In the genomic region with DNA sequence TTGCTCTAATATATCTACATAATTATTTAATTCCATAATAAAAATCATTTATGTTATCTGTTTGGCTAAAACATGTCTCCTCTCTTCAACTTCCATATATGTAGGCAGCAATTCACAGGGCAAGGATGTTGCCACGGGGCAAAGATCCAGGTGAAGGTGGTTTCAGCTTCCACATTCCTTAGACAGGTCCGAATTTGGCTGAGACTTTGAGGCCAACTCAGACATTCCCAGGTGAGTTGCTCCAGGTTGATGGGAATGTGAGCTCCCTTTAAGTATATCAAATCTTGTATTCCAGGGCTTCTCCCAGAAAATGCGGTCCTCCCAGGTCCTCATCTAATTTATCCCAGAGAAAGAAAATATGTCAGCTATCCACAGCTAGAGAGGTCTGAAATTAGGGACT, we compare ENCODE assay signal across 16 cellular contexts. TPM values are rescaled to one million over a fixed set of nuclear protein-coding genes. Genes with fewer than 3 reads are reported as not detected.
DNase-seq lines count a peak whose midpoint lies in the region; ATAC-seq and TF ChIP-seq lines count a peak whose summit lies in the region.
"Had no signal": no experiment of that assay in that cellular context is flagged by ENCODE, and none has a peak within 500 bp of the region (broad histone marks: within the 10 kb centered on the region; RNA-seq: fewer than 3 reads in every experiment).

No MANE protein-coding gene starts in this region.

- no peaks in the 10 kb centered on the region for H3K4me1 ChIP-seq in RWPE2 (ENCODE audit: insufficient read depth, poor library complexity, severe bottlenecking)
- peaks cover 14% of the 10 kb centered on the region for H3K4me1 ChIP-seq in mammary epithelial cell (ENCODE audit: insufficient read depth, low read length)
- peaks cover 12% of the 10 kb centered on the region for H3K4me1 ChIP-seq in endodermal cell (ENCODE audit: control insufficient read depth, insufficient read depth, low read length)
- H3K4me1 ChIP-seq: A549, BE2C, Caco-2 had no signal

- H3K36me3 Mint-ChIP-seq in endodermal cell (ENCODE audit: low read depth): no peaks in the 10 kb centered on the region

- CTCF ChIA-PET in mammary epithelial cell (lab: Charles Lee; ENCODE audit: low non-redundant PET): no interaction called here

- H3K36me3 ChIP-seq in RWPE2 (ENCODE audit: low read depth) (no peaks in the 10 kb centered on the region), mammary epithelial cell (ENCODE audit: insufficient read depth, low read length) (no peaks in the 10 kb centered on the region), endodermal cell (ENCODE audit: control insufficient read depth, insufficient read depth, low read length) (no peaks in the 10 kb centered on the region)
- H3K36me3 ChIP-seq: BE2C had no signal

- H3K9me3 ChIP-seq in RWPE2 (ENCODE audit: severe bottlenecking) (no peaks in the 10 kb centered on the region), mammary epithelial cell (replicated peaks; ENCODE audit: insufficient read depth, low read length) (no peaks in the 10 kb centered on the region), endodermal cell (ENCODE audit: control insufficient read depth, low read length) (peaks cover 6% of the 10 kb centered on the region)
- H3K9me3 ChIP-seq: A549, BE2C, Caco-2 had no signal

- peak overlapping the region; percentile 44 for H3K27ac Mint-ChIP-seq in endodermal cell

- peaks cover 2% of the 10 kb centered on the region for H3K9me3 Mint-ChIP-seq in endodermal cell

- dilution Hi-C loops in mammary epithelial cell (cut with HindIII; ENCODE audit: low sequenced_read_pairs): no loop called here

- H3K27ac ChIP-seq in RWPE2 (ENCODE audit: poor library complexity, severe bottlenecking) (no peak overlapping the region), mammary epithelial cell (ENCODE audit: insufficient read depth, low read depth, low read length) (no peak overlapping the region), endodermal cell (ENCODE audit: low read depth, low read length) (no peak overlapping the region)
- H3K27ac ChIP-seq: A549, C4-2B had no signal

- TF ChIP-seq CTCF in RWPE2 (IDR thresholded peaks at IDR 0.05; ENCODE audit: poor library complexity, severe bottlenecking) (no peak), mammary epithelial cell (conservative IDR thresholded peaks at IDR 0.05 in 1 of 2, IDR thresholded peaks at IDR 0.05 in 1 of 2; ENCODE audit: extremely low read depth in 1 of 2, insufficient read depth in 1 of 2, low read depth in 1 of 2, low read length in 2 of 2) (no peak), endodermal cell (conservative IDR thresholded peaks at IDR 0.05) (no peak)

- H3K4me1 Mint-ChIP-seq in endodermal cell: peaks cover 22% of the 10 kb centered on the region

- DNase-seq in RWPE2 (ENCODE audit: low spot score): no peak
- peak; percentile 48 for DNase-seq in mammary epithelial cell
- DNase-seq in endodermal cell: no peak
- peak; percentile 22 for DNase-seq in left lobe of liver (ENCODE audit: low spot score)
- DNase-seq in RPMI8226: no peak
- DNase-seq: BE2C; Caco-2; CD4-positive, alpha-beta memory T cell; DND-41; GDM1 had no signal

- in situ Hi-C loops in mammary epithelial cell (cut with MboI; ENCODE audit: low sequenced_read_pairs in 2 of 2): no loop called here

- H3K4me3 Mint-ChIP-seq in endodermal cell: no peak overlapping the region
- H3K4me3 Mint-ChIP-seq: CD4-positive, alpha-beta memory T cell had no signal

- H3K4me2 ChIP-seq in mammary epithelial cell (ENCODE audit: insufficient read depth, low read depth, low read length): no peak overlapping the region
- H3K4me2 ChIP-seq: A549 had no signal

- H3K27me3 ChIP-seq in RWPE2 (ENCODE audit: insufficient read depth, poor library complexity, severe bottlenecking): no peaks in the 10 kb centered on the region
- H3K27me3 ChIP-seq in mammary epithelial cell (ENCODE audit: insufficient read depth, low read length): no peaks in the 10 kb centered on the region
- H3K27me3 ChIP-seq in endodermal cell (ENCODE audit: control insufficient read depth, insufficient read depth, low read length, poor library complexity, severe bottlenecking): no peaks in the 10 kb centered on the region
- H3K27me3 ChIP-seq: BE2C had no signal

- H3K79me2 ChIP-seq in mammary epithelial cell (ENCODE audit: insufficient read depth, low read length): no peaks in the 10 kb centered on the region

- H4K20me1 ChIP-seq in mammary epithelial cell (ENCODE audit: insufficient read depth, low read length): no peaks in the 10 kb centered on the region

- WGBS in mammary epithelial cell (ENCODE audit: low coverage, missing lambda C conversion rate): 2% methylated on average over 3 of the region's 3 CpGs
- WGBS in endodermal cell (ENCODE audit: insufficient coverage in 1 of 2, insufficient read length in 1 of 2), 2 experiments: 85 to 94% methylated on average over 3 of the region's 3 CpGs

- H3K27me3 Mint-ChIP-seq in endodermal cell (ENCODE audit: insufficient read depth): no peaks in the 10 kb centered on the region
- H3K27me3 Mint-ChIP-seq: CD4-positive, alpha-beta memory T cell had no signal

- ATAC-seq in RWPE2 (ENCODE audit: low read depth) (peak; percentile 31; the same call in 1 of the 3 replicates), left lobe of liver (no peak), HG02759 (IDR thresholded peaks at IDR 0.05; ENCODE audit: unreplicated experiment) (no peak), GM18858 (IDR thresholded peaks at IDR 0.05; ENCODE audit: unreplicated experiment) (no peak)
- ATAC-seq: A549, HCT116 had no signal

- no TSS peak for BruUV-seq in mammary epithelial cell (replicated peaks; lab: Mats Ljungman, UMichigan)

- no peak overlapping the region for H3K9ac ChIP-seq in mammary epithelial cell (ENCODE audit: insufficient read depth, low read length)
- no peak overlapping the region for H3K9ac ChIP-seq in endodermal cell (ENCODE audit: extremely low read depth, low read length, poor library complexity, severe bottlenecking)

- H2AFZ ChIP-seq in mammary epithelial cell (ENCODE audit: low read depth, low read length): peak overlapping the region; percentile 75

- H3K4me3 ChIP-seq in RWPE2 (ENCODE audit: severe bottlenecking): no peak overlapping the region
- no peak overlapping the region for H3K4me3 ChIP-seq in mammary epithelial cell (replicated peaks in 1 of 3; ENCODE audit: insufficient read depth in 1 of 3, low read depth in 2 of 3, low read length in 3 of 3)
- H3K4me3 ChIP-seq in endodermal cell (ENCODE audit: low read length): no peak overlapping the region
- H3K4me3 ChIP-seq: A549 had no signal

- intact Hi-C loops in mammary epithelial cell (cut with micrococcal nuclease): no loop called here

RNA-seq across cellular contexts. Expression of a gene that starts 15.1 kb away (rescaled TPM):
- total RNA-seq in mammary epithelial cell: under 1 TPM in 1 of 2 donors, not detected in 1; 0.33 TPM
- polyA plus RNA-seq in mammary epithelial cell: 0.05 TPM
- not detected for polyA minus RNA-seq in mammary epithelial cell
- total RNA-seq in endodermal cell: 1 to 10 TPM in 1 of 2 donors, under 1 TPM in 1; 0.70 to 1.6 TPM
- polyA plus RNA-seq in endodermal cell (2013, experiment 1 of 2): 0.14 TPM
- polyA plus RNA-seq in endodermal cell (2013, experiment 2 of 2): 0.21 TPM
- 3.3 TPM for total RNA-seq in left lobe of liver
- total RNA-seq: Caco-2 had no signal
- polyA plus RNA-seq: AG04450 had no signal

Comparison
In these comparisons a context has a peak if more than half of its experiments do, and no peak if none do; other contexts are left out.
1. DNase-seq: peak in mammary epithelial cell (single experiment) and left lobe of liver (single experiment); none in RWPE2 (single experiment), endodermal cell (single experiment) and RPMI8226 (single experiment).